ENCODE assay signal across 8 cellular contexts in the genomic region with DNA sequence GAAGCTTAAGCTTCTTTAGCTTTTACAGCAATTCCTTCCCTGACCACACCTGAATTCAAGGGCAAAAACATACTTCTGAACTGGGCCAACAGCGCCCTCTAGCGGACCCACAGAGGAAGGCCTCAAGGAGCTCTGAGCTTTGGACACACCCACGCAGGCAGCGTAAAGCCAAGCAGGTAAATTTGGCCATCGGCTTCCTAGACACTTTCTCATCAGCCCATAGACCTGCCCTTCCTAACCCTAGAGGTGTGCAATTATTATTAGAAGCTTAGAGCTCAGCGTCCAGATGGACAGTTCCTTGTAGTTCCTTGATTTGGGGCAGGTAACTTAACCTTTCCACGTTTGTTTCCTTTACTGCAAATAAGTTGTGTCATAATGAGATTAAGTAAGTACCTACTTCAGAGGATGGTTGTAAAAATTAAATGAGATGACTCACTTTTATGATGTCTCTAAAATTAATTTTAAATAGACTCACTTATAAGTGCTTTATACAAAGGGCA. TPM values are rescaled to one million over a fixed set of nuclear protein-coding genes. Genes with fewer than 3 reads are reported as not detected.
DNase-seq lines count a peak whose midpoint lies in the region; ATAC-seq, FAIRE-seq and TF ChIP-seq lines count a peak whose summit lies in the region.

No MANE protein-coding gene starts in this region.

- DNase-seq in AG04450 (ENCODE audit: low read depth, low spot score), result peak; percentile 11
- peak; percentile 75 for DNase-seq in GM20000 (ENCODE audit: low spot score)
- peak; percentile 79 for DNase-seq in NCI-H2227 (lab: John Stamatoyannopoulos, UW; ENCODE audit: unreplicated experiment)
- peak; percentile 41 for DNase-seq in activated B cell treated with CpG ODN at 0.5 μM for 24 hours
- DNase-seq in cardiac fibroblast (ENCODE audit: low read depth in 2 of 2), result peak; percentile 72 to 79
- DNase-seq in HepG2 (ENCODE audit: low spot score), result peak; percentile 75
- DNase-seq in stimulated activated CD4-positive, alpha-beta T cell treated with anti-CD3 and anti-CD28 coated beads, TNF-alpha, amount 100 ng/mL, for 48 hours (ENCODE audit: low read depth in 3 of 3), result peak; percentile 56 to 67 (median 62)

- H3K27ac ChIP-seq in AG04450 (ENCODE audit: low read depth, low read length) (no peak overlapping the region), HepG2 (ENCODE audit: extremely low read length, insufficient read depth, low read length) (no peak overlapping the region)

- H4K20me1 ChIP-seq in HepG2 (ENCODE audit: insufficient read depth, low read length), result no peaks in the 10 kb centered on the region

- FAIRE-seq in HepG2 (lab: Jason Lieb, UNC), result peak; percentile 97

- TF ChIP-seq POLR2A in HepG2 (IDR thresholded peaks at IDR 0.05; ENCODE audit: insufficient read depth in 1 of 2, low read depth in 2 of 2, low read length in 2 of 2), result no peak

- peak overlapping the region; percentile 72 for H3K4me2 ChIP-seq in HepG2 (ENCODE audit: low read depth, low read length)

- no peak overlapping the region for H3K27ac Mint-ChIP-seq in activated B cell treated with CpG ODN at 0.5 μM for 24 hours

- H3K36me3 Mint-ChIP-seq in activated B cell treated with CpG ODN at 0.5 μM for 24 hours (ENCODE audit: low read depth), result no peaks in the 10 kb centered on the region

- no peak overlapping the region for H3K4me3 ChIP-seq in AG04450 (ENCODE audit: low read depth, low read length)
- no peak overlapping the region for H3K4me3 ChIP-seq in cardiac fibroblast (replicated peaks in 1 of 2; ENCODE audit: low read depth in 2 of 2, low read length in 2 of 2)
- peak overlapping the region in 1 of 3 experiments; percentile 48; a peak in 3 of 6 replicates for H3K4me3 ChIP-seq in HepG2 (replicated peaks in 1 of 3; ENCODE audit: insufficient read depth in 1 of 3, low read depth in 2 of 3, low read length in 3 of 3)

- TF ChIP-seq EP300 in HepG2 (IDR thresholded peaks at IDR 0.05; ENCODE audit: low read depth in 2 of 2, low read length in 2 of 2) (no peak), HepG2 (CRISPR knock-in tag; IDR thresholded peaks at IDR 0.05; ENCODE audit: borderline replicate concordance) (no peak)

- no peak overlapping the region for H3K9ac ChIP-seq in HepG2 (ENCODE audit: insufficient read depth, low read depth, low read length)

- peaks cover 18% of the 10 kb centered on the region for H3K27me3 Mint-ChIP-seq in activated B cell treated with CpG ODN at 0.5 μM for 24 hours

- peaks cover 31% of the 10 kb centered on the region for H3K4me1 ChIP-seq in HepG2 (ENCODE audit: insufficient read depth, low read length)

- peak; percentile 56 for TF ChIP-seq RAD21 in HepG2 (CRISPR knock-in tag; IDR thresholded peaks at IDR 0.05)

- H3K4me3 Mint-ChIP-seq in activated B cell treated with CpG ODN at 0.5 μM for 24 hours, result no peak overlapping the region

- H3K27me3 ChIP-seq in AG04450 (ENCODE audit: control insufficient read depth, insufficient read depth, low read length) (peaks cover 9% of the 10 kb centered on the region), HepG2 (ENCODE audit: control insufficient read depth in 1 of 2, insufficient read depth in 2 of 2, low read length in 2 of 2) (no peaks in the 10 kb centered on the region)

- no peaks in the 10 kb centered on the region for H3K9me3 Mint-ChIP-seq in activated B cell treated with CpG ODN at 0.5 μM for 24 hours

- TF ChIP-seq CTCF in AG04450 (IDR thresholded peaks at IDR 0.05; ENCODE audit: low read depth, low read length) (peak; percentile 91), GM20000 (IDR thresholded peaks at IDR 0.05; ENCODE audit: extremely low read depth, missing control alignments) (peak; percentile 94), activated B cell treated with CpG ODN at 0.5 μM for 24 hours (IDR thresholded peaks at IDR 0.05) (no peak), cardiac fibroblast (IDR thresholded peaks at IDR 0.05; ENCODE audit: low read depth, low read length) (peak; percentile 96), HepG2 (CRISPR knock-in tag; IDR thresholded peaks at IDR 0.05) (peak; percentile 90)

- intact Hi-C loops in activated B cell treated with CpG ODN at 0.5 μM for 24 hours (cut with micrococcal nuclease), result no loop called here
- intact Hi-C loops in HepG2 (cut with micrococcal nuclease; ENCODE audit: unreplicated experiment), result loop anchor here (1.0 kb wide), 1 partner anchor 76 kb away; no protein-coding TSS in a partner anchor

- in situ Hi-C loops in HepG2 (cut with HindIII; ENCODE audit: extremely low pct_ligation_motif_present, low pct_unique_long_range_greater_than_20kb), result no loop called here

- no peaks in the 10 kb centered on the region for H3K4me1 Mint-ChIP-seq in activated B cell treated with CpG ODN at 0.5 μM for 24 hours

- BruUV-seq in HepG2 (replicated peaks; lab: Mats Ljungman, UMichigan), result no TSS peak

- H3K36me3 ChIP-seq in HepG2 (replicated peaks in 1 of 2; ENCODE audit: control insufficient read depth in 1 of 2, insufficient read depth in 2 of 2, low read length in 2 of 2), result no peaks in the 10 kb centered on the region

- CTCF ChIA-PET in AG04450 (lab: Charles Lee) (interaction anchor here (0.5 to 1.7 kb wide), 22 partner anchors 8 to 1887 kb away, joined by 3 to 17 read pairs (median 4); no protein-coding TSS in a partner anchor), activated B cell treated with CpG ODN at 0.5 μM for 24 hours (lab: Charles Lee) (interaction anchor here (0.7 to 1.6 kb wide), 5 partner anchors 8 to 68 kb away, joined by 3 to 4 read pairs (median 3); a partner anchor contains a TSS), HepG2 (lab: Yijun Ruan, JAX; ENCODE audit: low intra/inter-chr PET ratio, low total read pairs) (interaction anchor here (1.1 kb wide), 1 partner anchor 817 kb away, joined by 3 read pairs; no protein-coding TSS in a partner anchor)

- H2AFZ ChIP-seq in HepG2 (ENCODE audit: low read length), result no peak overlapping the region

- H3K9me3 ChIP-seq in AG04450 (ENCODE audit: control insufficient read depth, insufficient read depth, low read length) (no peaks in the 10 kb centered on the region), HepG2 (ENCODE audit: low read length) (no peaks in the 10 kb centered on the region)

- ATAC-seq in activated B cell treated with CpG ODN at 0.5 μM for 24 hours (ENCODE audit: low read depth), result peak; percentile 62
- peak; percentile 89 for ATAC-seq in HepG2
- ATAC-seq in HG03460 (IDR thresholded peaks at IDR 0.05; ENCODE audit: unreplicated experiment), result no peak

- 19% methylated on average over 6 of the region's 7 CpGs for whole genome bisulfite sequencing in HepG2 (ENCODE audit: low lambda C conversion rate)

- H3K79me2 ChIP-seq in HepG2 (ENCODE audit: insufficient read depth, low read length), result no peaks in the 10 kb centered on the region

- POLR2A ChIA-PET in AG04450 (lab: Yijun Ruan, JAX) (no interaction called here), activated B cell treated with CpG ODN at 0.5 μM for 24 hours (lab: Charles Lee) (no interaction called here), HepG2 (lab: Yijun Ruan, JAX) (interaction anchor here (0.6 to 1.0 kb wide), 3 partner anchors 22 to 68 kb away, joined by 3 to 5 read pairs (median 4); a partner anchor contains a TSS)

TF ChIP-seq in HepG2, 621 proteins besides CTCF, POLR2A, EP300 and RAD21 (continues in another document):
- TF ChIP-seq SMC3 (IDR thresholded peaks at IDR 0.05; ENCODE audit: low read length), result peak; percentile 37; the same call in 1 of the 2 replicates
- no peak for TF ChIP-seq HNF4G (IDR thresholded peaks at IDR 0.05; ENCODE audit: borderline replicate concordance, low read depth, low read length)
- no peak for TF ChIP-seq HNF4G (CRISPR knock-in tag; IDR thresholded peaks at IDR 0.05; ENCODE audit: borderline replicate concordance, low read depth)
- TF ChIP-seq HNRNPH1 (optimal IDR thresholded peaks at IDR 0.05; ENCODE audit: low read depth, low read length), result no peak
- peak; percentile 30; the same call in 1 of the 2 replicates for TF ChIP-seq SALL1 (CRISPR knock-in tag; IDR thresholded peaks at IDR 0.05)
- TF ChIP-seq, protein P1, sequence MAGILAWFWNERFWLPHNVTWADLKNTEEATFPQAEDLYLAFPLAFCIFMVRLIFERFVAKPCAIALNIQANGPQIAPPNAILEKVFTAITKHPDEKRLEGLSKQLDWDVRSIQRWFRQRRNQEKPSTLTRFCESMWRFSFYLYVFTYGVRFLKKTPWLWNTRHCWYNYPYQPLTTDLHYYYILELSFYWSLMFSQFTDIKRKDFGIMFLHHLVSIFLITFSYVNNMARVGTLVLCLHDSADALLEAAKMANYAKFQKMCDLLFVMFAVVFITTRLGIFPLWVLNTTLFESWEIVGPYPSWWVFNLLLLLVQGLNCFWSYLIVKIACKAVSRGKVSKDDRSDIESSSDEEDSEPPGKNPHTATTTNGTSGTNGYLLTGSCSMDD (CRISPR knock-in tag; IDR thresholded peaks at IDR 0.05), result no peak
- no peak for TF ChIP-seq ZNF143 (CRISPR knock-in tag; IDR thresholded peaks at IDR 0.05)

RNA-seq across cellular contexts. Expression of a gene that starts 25.7 kb away (rescaled TPM):
- 22.1 and 30.4 TPM in 2 replicates for polyA plus RNA-seq in AG04450 (2011; rRNA removed)
- 28.6 and 38.3 TPM in 2 replicates for polyA minus RNA-seq in AG04450 (2011; rRNA and poly(A)+ RNA removed)
- total RNA-seq in activated B cell treated with CpG ODN at 0.5 μM for 24 hours, result 22.5 and 24.8 TPM in 2 replicates
- total RNA-seq in HepG2 (2016; rRNA removed; fragmentation: Illumina TruSeq; extraction: Trizol), result 13.9 and 14.4 TPM in 2 replicates
- 4.6 and 5.0 TPM in 2 replicates for total RNA-seq in HepG2 (2016; cell fraction: cytosol; rRNA removed; fragmentation: Illumina TruSeq; extraction: Trizol; ENCODE audit: low read depth)
- total RNA-seq in HepG2 (2016; cell fraction: insoluble cytoplasmic fraction; rRNA removed; fragmentation: Illumina TruSeq; extraction: Trizol), result 14.4 and 14.9 TPM in 2 replicates
- 7.8 and 8.6 TPM in 2 replicates for total RNA-seq in HepG2 (2016; cell fraction: membrane; rRNA removed; fragmentation: Illumina TruSeq; extraction: Trizol)
- total RNA-seq in HepG2 (2016; cell fraction: nucleus; rRNA removed; fragmentation: Illumina TruSeq; extraction: Trizol), result 19.3 and 22.2 TPM in 2 replicates
- 12.1 and 16.3 TPM in 2 replicates for polyA plus RNA-seq in HepG2 (2011; rRNA removed)
- 6.8 and 8.2 TPM in 2 replicates for polyA plus RNA-seq in HepG2 (2011; cell fraction: cytosol; rRNA removed)
- polyA plus RNA-seq in HepG2 (2011; cell fraction: nucleus; rRNA removed), result 15.1 and 15.5 TPM in 2 replicates
- 8.7 and 12.7 TPM in 2 replicates for polyA plus RNA-seq in HepG2 (2012)
- 0.37 and 0.62 TPM in 2 replicates for polyA plus RNA-seq in HepG2 (2016; cell fraction: cytosol; fragmentation: Illumina TruSeq; extraction: Trizol; ENCODE audit: low read depth)
- 16.2 and 17.1 TPM in 2 replicates for polyA plus RNA-seq in HepG2 (2016; cell fraction: insoluble cytoplasmic fraction; fragmentation: Illumina TruSeq; extraction: Trizol; ENCODE audit: low read depth)
- polyA plus RNA-seq in HepG2 (2016; cell fraction: membrane; fragmentation: Illumina TruSeq; extraction: Trizol; ENCODE audit: low read depth), result 2.7 and 2.9 TPM in 2 replicates
- 24.2 and 30.5 TPM in 2 replicates for polyA plus RNA-seq in HepG2 (2016; cell fraction: nucleus; fragmentation: Illumina TruSeq; extraction: Trizol; ENCODE audit: insufficient read depth, low read depth)
- polyA minus RNA-seq in HepG2 (2011; rRNA and poly(A)+ RNA removed; ENCODE audit: low replicate concordance), result 38.9 and 39.2 TPM in 2 replicates
- polyA minus RNA-seq in HepG2 (2011; cell fraction: cytosol; rRNA and poly(A)+ RNA removed), result 8.6 and 10.1 TPM in 2 replicates
- polyA minus RNA-seq in HepG2 (2011; cell fraction: nucleus; rRNA and poly(A)+ RNA removed), result 59.7 and 70.8 TPM in 2 replicates

Comparison
In these comparisons a context has a peak if more than half of its experiments do, and no peak if none do; other contexts are left out.
1. DNase-seq: peak in every context shown above with its lines; median percentile 79 in NCI-H2227; 76 in cardiac fibroblast; 75 in GM20000; 75 in HepG2; 62 in stimulated activated CD4-positive, alpha-beta T cell treated with anti-CD3 and anti-CD28 coated beads, TNF-alpha, amount 100 ng/mL, for 48 hours; 41 in activated B cell treated with CpG ODN at 0.5 μM for 24 hours; 11 in AG04450.